31 cellular contexts compared by ENCODE assay signal in the genomic region with DNA sequence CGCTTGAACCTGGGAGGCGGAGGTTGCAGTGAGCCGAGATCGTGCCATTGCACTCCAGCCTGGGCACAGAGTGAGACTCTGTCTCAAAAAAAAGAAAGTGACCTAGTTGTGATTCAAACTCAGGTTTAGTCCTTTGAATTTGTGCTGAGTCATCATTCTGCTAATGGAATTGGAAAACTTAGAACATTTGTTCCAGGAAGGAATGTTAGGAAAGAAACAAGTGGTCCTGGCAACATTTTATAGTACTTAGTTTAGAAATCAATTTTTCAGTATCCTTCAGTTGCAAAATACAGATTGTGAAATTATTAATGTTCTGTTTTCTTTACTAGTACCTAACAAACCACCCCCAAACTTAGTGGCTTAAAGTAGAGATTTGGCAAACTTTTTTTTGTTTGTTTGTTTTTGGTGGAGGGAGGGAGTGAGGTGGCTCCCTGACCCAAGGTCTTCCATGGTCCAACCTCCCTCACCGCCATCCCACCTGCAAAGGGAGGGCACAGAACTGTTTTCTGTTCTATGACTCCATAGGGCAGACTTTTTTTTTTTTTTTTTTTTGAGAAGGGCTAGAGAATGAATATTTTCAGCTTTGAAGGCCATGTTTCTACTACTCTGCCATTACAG. TPM values are rescaled to one million over a fixed set of nuclear protein-coding genes. Genes with fewer than 3 reads are reported as not detected.
"Had no signal": no experiment of that assay in that cellular context is flagged by ENCODE, and none has a peak within 500 bp of the region (broad histone marks: within the 10 kb centered on the region; RNA-seq: fewer than 3 reads in every experiment).

No MANE protein-coding gene starts in this region.

- H3K27ac Mint-ChIP-seq: activated B cell treated with CpG ODN at 0.5 μM for 24 hours; activated CD4-positive, alpha-beta memory T cell treated with anti-CD3 and anti-CD28 coated beads for 36 hours; activated CD4-positive, alpha-beta T cell treated with anti-CD3 and anti-CD28 coated beads, Interleukin-2, amount 10 ng/mL, durations not matched to agents 24 days and 14 days; activated naive CD4-positive, alpha-beta T cell treated with anti-CD3 and anti-CD28 coated beads, Interleukin-2, amount 10 ng/mL, durations not matched to agents 7 days and 5 days; activated naive CD8-positive, alpha-beta T cell treated with anti-CD3 and anti-CD28 coated beads, Interleukin-2, amount 10 ng/mL, durations not matched to agents 7 days and 5 days; activated T-helper 17 cell treated with anti-CD3 and anti-CD28 coated beads, Interleukin-2, amount 50 U/mL, for 72 hours; T-cell had no signal

- DNase-seq: activated B cell treated with CpG ODN at 0.5 μM for 24 hours; activated CD4-positive, alpha-beta memory T cell treated with anti-CD3 and anti-CD28 coated beads for 36 hours; activated CD4-positive, alpha-beta T cell treated with anti-CD3 and anti-CD28 coated beads for 1 hour; activated CD4-positive, alpha-beta T cell treated with anti-CD3 and anti-CD28 coated beads, Interleukin-2, amount 10 ng/mL, durations not matched to agents 24 days and 14 days; activated CD8-positive, alpha-beta memory T cell treated with anti-CD3 and anti-CD28 coated beads for 24 hours; activated gamma-delta T cell; activated naive CD4-positive, alpha-beta T cell treated with anti-CD3 and anti-CD28 coated beads, Interleukin-2, amount 10 ng/mL, durations not matched to agents 7 days and 5 days; activated naive CD8-positive, alpha-beta T cell treated with anti-CD3 and anti-CD28 coated beads, Interleukin-2, amount 10 ng/mL, durations not matched to agents 7 days and 5 days; activated T-cell treated with anti-CD3 and anti-CD28 coated beads, Interleukin-2, amount 50 U/mL, for 4 hours; amniotic stem cell; body of pancreas; KG1; NCI-H1048; NCI-H1417; NCI-H2029; NCI-H345; NCI-H510A; NCI-H526 treated with DMSO at 0.1 percent for 48 hours; NCI-H82; SIG-M5; T-cell; T-helper 2 cell; T1000 had no signal

- H3K4me3 ChIP-seq: ascending aorta, body of pancreas had no signal

- H3K4me3 Mint-ChIP-seq: activated B cell treated with CpG ODN at 0.5 μM for 24 hours; activated CD4-positive, alpha-beta memory T cell treated with anti-CD3 and anti-CD28 coated beads for 36 hours; activated CD4-positive, alpha-beta T cell treated with anti-CD3 and anti-CD28 coated beads, Interleukin-2, amount 10 ng/mL, durations not matched to agents 24 days and 14 days; activated naive CD4-positive, alpha-beta T cell treated with anti-CD3 and anti-CD28 coated beads, Interleukin-2, amount 10 ng/mL, durations not matched to agents 7 days and 5 days; activated naive CD8-positive, alpha-beta T cell treated with anti-CD3 and anti-CD28 coated beads, Interleukin-2, amount 10 ng/mL, durations not matched to agents 7 days and 5 days; activated T-cell treated with anti-CD3 and anti-CD28 coated beads, Interleukin-2, amount 50 U/mL, for 4 hours; activated T-helper 17 cell treated with anti-CD3 and anti-CD28 coated beads, Interleukin-2, amount 50 U/mL, for 72 hours; T-cell had no signal

- H3K4me1 Mint-ChIP-seq: activated B cell treated with CpG ODN at 0.5 μM for 24 hours; activated CD4-positive, alpha-beta T cell treated with anti-CD3 and anti-CD28 coated beads, Interleukin-2, amount 10 ng/mL, durations not matched to agents 24 days and 14 days; activated naive CD4-positive, alpha-beta T cell treated with anti-CD3 and anti-CD28 coated beads, Interleukin-2, amount 10 ng/mL, durations not matched to agents 7 days and 5 days; activated naive CD8-positive, alpha-beta T cell treated with anti-CD3 and anti-CD28 coated beads, Interleukin-2, amount 10 ng/mL, durations not matched to agents 7 days and 5 days; activated T-helper 17 cell treated with anti-CD3 and anti-CD28 coated beads, Interleukin-2, amount 50 U/mL, for 72 hours; T-cell had no signal

- H3K27me3 Mint-ChIP-seq: activated CD4-positive, alpha-beta T cell treated with anti-CD3 and anti-CD28 coated beads, Interleukin-2, amount 10 ng/mL, durations not matched to agents 24 days and 14 days; activated naive CD4-positive, alpha-beta T cell treated with anti-CD3 and anti-CD28 coated beads, Interleukin-2, amount 10 ng/mL, durations not matched to agents 7 days and 5 days; activated naive CD8-positive, alpha-beta T cell treated with anti-CD3 and anti-CD28 coated beads, Interleukin-2, amount 10 ng/mL, durations not matched to agents 7 days and 5 days; activated T-helper 17 cell treated with anti-CD3 and anti-CD28 coated beads, Interleukin-2, amount 50 U/mL, for 72 hours had no signal

- H3K36me3 Mint-ChIP-seq: activated CD4-positive, alpha-beta memory T cell treated with anti-CD3 and anti-CD28 coated beads for 36 hours; activated naive CD4-positive, alpha-beta T cell treated with anti-CD3 and anti-CD28 coated beads, Interleukin-2, amount 10 ng/mL, durations not matched to agents 7 days and 5 days; activated naive CD8-positive, alpha-beta T cell treated with anti-CD3 and anti-CD28 coated beads, Interleukin-2, amount 10 ng/mL, durations not matched to agents 7 days and 5 days; T-cell had no signal

- H3K4me1 ChIP-seq: ascending aorta had no signal

- FAIRE-seq: bronchial epithelial cell, TTC549 had no signal

- H3K9me3 ChIP-seq: body of pancreas had no signal

- H3K9me3 Mint-ChIP-seq: activated CD4-positive, alpha-beta T cell treated with anti-CD3 and anti-CD28 coated beads, Interleukin-2, amount 10 ng/mL, durations not matched to agents 24 days and 14 days; activated naive CD4-positive, alpha-beta T cell treated with anti-CD3 and anti-CD28 coated beads, Interleukin-2, amount 10 ng/mL, durations not matched to agents 7 days and 5 days had no signal

- H3K27me3 ChIP-seq: ascending aorta, body of pancreas had no signal

- H3K36me3 ChIP-seq: ascending aorta had no signal

- ATAC-seq: activated T-cell treated with anti-CD3 and anti-CD28 coated beads, Interleukin-2, amount 50 U/mL, for 4 hours; activated T-helper 17 cell treated with anti-CD3 and anti-CD28 coated beads, Interleukin-2, amount 50 U/mL, for 72 hours; body of pancreas; T-cell had no signal

- H3K27ac ChIP-seq: ascending aorta, body of pancreas had no signal

RNA-seq across cellular contexts. Expression of gene SULT2A1, which starts 9.2 kb away (rescaled TPM):
- total RNA-seq: activated B cell treated with CpG ODN at 0.5 μM for 24 hours; activated CD4-positive, alpha-beta memory T cell treated with anti-CD3 and anti-CD28 coated beads for 36 hours; activated CD4-positive, alpha-beta T cell treated with anti-CD3 and anti-CD28 coated beads, Interleukin-2, amount 10 ng/mL, durations not matched to agents 24 days and 14 days; activated naive CD8-positive, alpha-beta T cell treated with anti-CD3 and anti-CD28 coated beads, Interleukin-2, amount 10 ng/mL, durations not matched to agents 7 days and 5 days; activated T-helper 17 cell treated with anti-CD3 and anti-CD28 coated beads, Interleukin-2, amount 50 U/mL, for 72 hours; body of pancreas; bronchial epithelial cell; LHCN-M2; M059J; OCI-LY7; RPMI7951 had no signal

RNA-seq across cellular contexts. Expression of gene TPRX2, which starts 36.2 kb away (rescaled TPM):
- total RNA-seq: activated B cell treated with CpG ODN at 0.5 μM for 24 hours; activated CD4-positive, alpha-beta memory T cell treated with anti-CD3 and anti-CD28 coated beads for 36 hours; activated CD4-positive, alpha-beta T cell treated with anti-CD3 and anti-CD28 coated beads, Interleukin-2, amount 10 ng/mL, durations not matched to agents 24 days and 14 days; activated naive CD8-positive, alpha-beta T cell treated with anti-CD3 and anti-CD28 coated beads, Interleukin-2, amount 10 ng/mL, durations not matched to agents 7 days and 5 days; activated T-cell treated with anti-CD3 and anti-CD28 coated beads, Interleukin-2, amount 50 U/mL, for 4 hours; activated T-helper 17 cell treated with anti-CD3 and anti-CD28 coated beads, Interleukin-2, amount 50 U/mL, for 72 hours; ascending aorta; body of pancreas; bronchial epithelial cell; LHCN-M2; M059J; OCI-LY7; RPMI7951; T-cell had no signal
